ENCODE assay signal across 15 cellular contexts in genomic region chr1:110634086-110634454, GRCh38. TPM values are rescaled to one million over a fixed set of nuclear protein-coding genes. Genes with fewer than 3 reads are reported as not detected.
DNase-seq lines count a peak whose midpoint lies in the region; ATAC-seq and TF ChIP-seq lines count a peak whose summit lies in the region.
"Had no signal": no experiment of that assay in that cellular context is flagged by ENCODE, and none has a peak within 500 bp of the region (broad histone marks: within the 10 kb centered on the region; RNA-seq: fewer than 3 reads in every experiment).

No MANE protein-coding gene starts in this region.

- H3K36me3 Mint-ChIP-seq in activated naive CD8-positive, alpha-beta T cell treated with anti-CD3 and anti-CD28 coated beads, Interleukin-2, amount 10 ng/mL, durations not matched to agents 7 days and 5 days, result peaks cover 2% of the 10 kb centered on the region

- H3K27ac ChIP-seq in left ventricle myocardium inferior (replicated peaks), result peak overlapping the region; percentile 72
- H3K27ac ChIP-seq in right atrium auricular region, result peak overlapping the region in 1 of 2 donors; percentile 52
- H3K27ac ChIP-seq in MM.1S (ENCODE audit: low read length), result peak overlapping the region; percentile 100
- H3K27ac ChIP-seq in thymus (ENCODE audit: low read depth), result peak overlapping the region; percentile 80
- H3K27ac ChIP-seq: right lobe of liver had no signal

- H3K27ac Mint-ChIP-seq in activated naive CD8-positive, alpha-beta T cell treated with anti-CD3 and anti-CD28 coated beads, Interleukin-2, amount 10 ng/mL, durations not matched to agents 7 days and 5 days, result peak overlapping the region; percentile 91

- no peaks in the 10 kb centered on the region for H3K9me3 Mint-ChIP-seq in activated naive CD8-positive, alpha-beta T cell treated with anti-CD3 and anti-CD28 coated beads, Interleukin-2, amount 10 ng/mL, durations not matched to agents 7 days and 5 days

- no peaks in the 10 kb centered on the region for H3K9me2 ChIP-seq in MM.1S (replicated peaks; ENCODE audit: insufficient read depth, low read length)

- peak overlapping the region; percentile 92; the same call in 1 of the 2 replicates for H3K4me2 ChIP-seq in MM.1S (ENCODE audit: low read depth, low read length)

- no peak for DNase-seq in left ventricle myocardium inferior
- no peak for DNase-seq in right atrium auricular region (ENCODE audit: low spot score)
- no peak for DNase-seq in MM.1S
- no peak for DNase-seq in activated naive CD8-positive, alpha-beta T cell treated with anti-CD3 and anti-CD28 coated beads, Interleukin-2, amount 10 ng/mL, durations not matched to agents 7 days and 5 days
- no peak for DNase-seq in NCI-H2171 (lab: John Stamatoyannopoulos, UW)
- DNase-seq in EL, result no peak
- DNase-seq: AML-193, cerebellar nuclear complex, DMS153, NCI-H2029 treated with DMSO at 0.1 percent for 48 hours, NCI-H510A, OCI-M1 had no signal

- peaks cover 59% of the 10 kb centered on the region for H3K4me1 Mint-ChIP-seq in activated naive CD8-positive, alpha-beta T cell treated with anti-CD3 and anti-CD28 coated beads, Interleukin-2, amount 10 ng/mL, durations not matched to agents 7 days and 5 days

- peak overlapping the region; percentile 75 for H3K9ac ChIP-seq in MM.1S (ENCODE audit: low read length)

- peaks cover 38% of the 10 kb centered on the region for H3K27me3 ChIP-seq in left ventricle myocardium inferior (ENCODE audit: low read depth)
- H3K27me3 ChIP-seq in right atrium auricular region, result no peaks in the 10 kb centered on the region
- no peaks in the 10 kb centered on the region for H3K27me3 ChIP-seq in MM.1S (replicated peaks; ENCODE audit: insufficient read depth, low read length)
- no peaks in the 10 kb centered on the region for H3K27me3 ChIP-seq in thymus (ENCODE audit: control insufficient read depth, insufficient read depth)
- H3K27me3 ChIP-seq: right lobe of liver had no signal

- H3K4me3 ChIP-seq in left ventricle myocardium inferior (no peak overlapping the region), right atrium auricular region (no peak overlapping the region), MM.1S (ENCODE audit: low read length) (no peak overlapping the region), thymus (ENCODE audit: low read length) (no peak overlapping the region)
- H3K4me3 ChIP-seq: right lobe of liver had no signal

- POLR2A ChIA-PET in activated naive CD8-positive, alpha-beta T cell treated with anti-CD3 and anti-CD28 coated beads, Interleukin-2, amount 10 ng/mL, durations not matched to agents 7 days and 5 days (lab: Charles Lee), result interaction anchor here (0.7 to 5.7 kb wide), 6 partner anchors 13 to 580 kb away, joined by 3 to 76 read pairs (median 8); partner anchors contain the start of gene KCNA3

- no peaks in the 10 kb centered on the region for H4K20me1 ChIP-seq in MM.1S (ENCODE audit: insufficient read depth, low read length)

- 89% methylated on average over 1 of the region's 1 CpG for WGBS in thymus

- H3K36me3 ChIP-seq in left ventricle myocardium inferior, result no peaks in the 10 kb centered on the region
- no peaks in the 10 kb centered on the region for H3K36me3 ChIP-seq in right atrium auricular region
- H3K36me3 ChIP-seq in MM.1S (replicated peaks; ENCODE audit: insufficient read depth, low read length), result no peaks in the 10 kb centered on the region
- H3K36me3 ChIP-seq in thymus (ENCODE audit: control insufficient read depth, insufficient read depth), result no peaks in the 10 kb centered on the region
- H3K36me3 ChIP-seq: right lobe of liver had no signal

- H3F3A ChIP-seq in MM.1S (ENCODE audit: insufficient read depth, low read length), result peaks cover 72% of the 10 kb centered on the region

- H3K4me1 ChIP-seq in left ventricle myocardium inferior (peaks cover 17% of the 10 kb centered on the region), right atrium auricular region (peaks cover 0 to 30% of the 10 kb centered on the region in 2 donors), MM.1S (ENCODE audit: low read length) (peaks cover 78% of the 10 kb centered on the region), thymus (ENCODE audit: control insufficient read depth, insufficient read depth, low read length) (peaks cover 80% of the 10 kb centered on the region)
- H3K4me1 ChIP-seq: right lobe of liver had no signal

- intact Hi-C loops in left ventricle myocardium inferior (cut with micrococcal nuclease), result loop anchor here (5.0 kb wide), 2 partner anchors 133 to 148 kb away; no protein-coding TSS in a partner anchor

- peak overlapping the region; percentile 65 for H3K4me3 Mint-ChIP-seq in activated naive CD8-positive, alpha-beta T cell treated with anti-CD3 and anti-CD28 coated beads, Interleukin-2, amount 10 ng/mL, durations not matched to agents 7 days and 5 days

- peaks cover 27% of the 10 kb centered on the region for H3K79me2 ChIP-seq in MM.1S (ENCODE audit: low read length)

- H2AFZ ChIP-seq in MM.1S (ENCODE audit: low read length), result no peak overlapping the region

- TF ChIP-seq CTCF in left ventricle myocardium inferior (IDR thresholded peaks at IDR 0.05; ENCODE audit: borderline replicate concordance), result no peak
- no peak for TF ChIP-seq CTCF in right atrium auricular region (IDR thresholded peaks at IDR 0.05)
- no peak for TF ChIP-seq CTCF in MM.1S (IDR thresholded peaks at IDR 0.05; ENCODE audit: low read length)

- H3K27me3 Mint-ChIP-seq in activated naive CD8-positive, alpha-beta T cell treated with anti-CD3 and anti-CD28 coated beads, Interleukin-2, amount 10 ng/mL, durations not matched to agents 7 days and 5 days, result no peaks in the 10 kb centered on the region

- H3K9me3 ChIP-seq in left ventricle myocardium inferior (replicated peaks) (no peaks in the 10 kb centered on the region), right atrium auricular region (no peaks in the 10 kb centered on the region), MM.1S (replicated peaks; ENCODE audit: insufficient read depth, low read length) (no peaks in the 10 kb centered on the region), thymus (ENCODE audit: control insufficient read depth) (no peaks in the 10 kb centered on the region)
- H3K9me3 ChIP-seq: right lobe of liver had no signal

- no peak for ATAC-seq in activated naive CD8-positive, alpha-beta T cell treated with anti-CD3 and anti-CD28 coated beads, Interleukin-2, amount 10 ng/mL, durations not matched to agents 7 days and 5 days (ENCODE audit: low read depth)

RNA-seq across cellular contexts. Expression of gene KCNA2, which starts 27.9 kb away (rescaled TPM):
- total RNA-seq in left ventricle myocardium inferior (0.71 TPM), right atrium auricular region (under 1 TPM; 0.28 to 0.78 TPM)
- 1 to 10 TPM; 1.1 to 1.6 TPM for total RNA-seq in activated naive CD8-positive, alpha-beta T cell treated with anti-CD3 and anti-CD28 coated beads, Interleukin-2, amount 10 ng/mL, durations not matched to agents 7 days and 5 days
- polyA plus RNA-seq in thymus, result 0.50 TPM
- total RNA-seq: fibroblast of villous mesenchyme had no signal

RNA-seq across cellular contexts. Expression of gene KCNA3, which starts 40.7 kb away (rescaled TPM):
- 0.22 TPM for total RNA-seq in left ventricle myocardium inferior
- 1 to 10 TPM; 1.5 to 1.9 TPM for total RNA-seq in right atrium auricular region
- 10 to 100 TPM; 68.4 to 74.0 TPM for total RNA-seq in activated naive CD8-positive, alpha-beta T cell treated with anti-CD3 and anti-CD28 coated beads, Interleukin-2, amount 10 ng/mL, durations not matched to agents 7 days and 5 days
- 4.6 TPM for polyA plus RNA-seq in thymus

Comparison
In these comparisons a context has a peak if more than half of its experiments do, and no peak if none do; other contexts are left out.
1. RNA of gene KCNA3, which starts 40.7 kb away (total RNA-seq): 68.4 to 74.0 TPM in activated naive CD8-positive, alpha-beta T cell treated with anti-CD3 and anti-CD28 coated beads, Interleukin-2, amount 10 ng/mL, durations not matched to agents 7 days and 5 days; 1.5 to 1.9 TPM in right atrium auricular region and 0.22 TPM in left ventricle myocardium inferior (single experiment); every median in the first group is over 10 times any median in the second.